In the genomic region with DNA sequence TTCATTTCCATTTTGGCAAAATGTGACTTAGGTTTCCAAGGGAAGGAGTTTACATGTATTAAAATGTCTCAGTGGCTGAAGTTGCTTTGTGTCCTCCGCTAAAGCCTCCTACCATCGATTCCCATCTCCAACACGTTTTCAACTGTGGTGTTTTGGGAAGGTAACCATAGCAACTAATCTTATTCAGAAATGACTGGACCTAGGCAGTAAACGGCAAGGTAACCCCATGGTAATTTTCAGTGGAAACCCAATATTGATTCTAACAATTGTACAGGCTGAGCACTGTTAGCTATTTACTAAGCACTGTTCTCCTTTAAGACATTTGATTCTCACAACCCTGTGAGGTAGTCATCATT, we compare ENCODE assay signal across 20 cellular contexts. TPM values are rescaled to one million over a fixed set of nuclear protein-coding genes. Genes with fewer than 3 reads are reported as not detected.
DNase-seq lines count a peak whose midpoint lies in the region; ATAC-seq and TF ChIP-seq lines count a peak whose summit lies in the region.
"Had no signal": no experiment of that assay in that cellular context is flagged by ENCODE, and none has a peak within 500 bp of the region (broad histone marks: within the 10 kb centered on the region; RNA-seq: fewer than 3 reads in every experiment).

No MANE protein-coding gene starts in this region.

- H3K36me3 ChIP-seq in neural progenitor cell = no peaks in the 10 kb centered on the region
- no peaks in the 10 kb centered on the region for H3K36me3 ChIP-seq in aorta (ENCODE audit: control insufficient read depth in 1 of 2, insufficient read depth in 2 of 2, low read length in 1 of 2)

- H3K4me3 Mint-ChIP-seq in brain = peak overlapping the region in 3 of 5 experiments; percentile 18 to 78 (median 66)
- no peak overlapping the region for H3K4me3 Mint-ChIP-seq in neural progenitor cell

- no peaks in the 10 kb centered on the region for H3K79me2 ChIP-seq in neural progenitor cell (ENCODE audit: low read depth)

- H3F3A ChIP-seq in neural progenitor cell (ENCODE audit: low read depth) = no peaks in the 10 kb centered on the region

- H4K20me1 ChIP-seq in neural progenitor cell (ENCODE audit: low read depth) = no peaks in the 10 kb centered on the region

- H3K9ac ChIP-seq in neural progenitor cell = no peak overlapping the region
- H3K9ac ChIP-seq: GM23248, SK-N-SH had no signal

- intact Hi-C loops in aorta (cut with DNase I) = loop anchor here (2.0 to 10.0 kb wide), 3 partner anchors 181 to 673 kb away; no protein-coding TSS in a partner anchor

- H3K4me1 ChIP-seq in neural progenitor cell = peaks cover 4% of the 10 kb centered on the region
- no peaks in the 10 kb centered on the region for H3K4me1 ChIP-seq in aorta (ENCODE audit: control insufficient read depth in 1 of 2, insufficient read depth in 2 of 2, low read length in 2 of 2)
- H3K4me1 ChIP-seq: BE2C, Caco-2 had no signal

- H3K27ac ChIP-seq in neural progenitor cell = no peak overlapping the region
- H3K27ac ChIP-seq in aorta (ENCODE audit: low read depth in 1 of 2, low read length in 2 of 2) = no peak overlapping the region
- H3K27ac ChIP-seq: GM23248 had no signal

- no peak for TF ChIP-seq CTCF in brain (conservative IDR thresholded peaks at IDR 0.05)
- TF ChIP-seq CTCF in neural progenitor cell (IDR thresholded peaks at IDR 0.05) = no peak

- no peak overlapping the region for H2AFZ ChIP-seq in neural progenitor cell (replicated peaks)

- 74 to 76% methylated on average over 4 of the region's 4 CpGs for WGBS in aorta, 2 donors

- H3K27me3 Mint-ChIP-seq in brain = peaks cover 3% of the 10 kb centered on the region
- no peaks in the 10 kb centered on the region for H3K27me3 Mint-ChIP-seq in neural progenitor cell (ENCODE audit: insufficient read depth, low read depth)
- H3K27me3 Mint-ChIP-seq: CD4-positive, alpha-beta T cell; T-cell had no signal

- no peaks in the 10 kb centered on the region for H3K9me3 ChIP-seq in neural progenitor cell (ENCODE audit: low read depth)
- H3K9me3 ChIP-seq in aorta (ENCODE audit: control insufficient read depth, low read length) = no peaks in the 10 kb centered on the region
- H3K9me3 ChIP-seq: BE2C, Caco-2, SK-N-SH had no signal

- DNase-seq in NCI-H748 (lab: John Stamatoyannopoulos, UW; ENCODE audit: unreplicated experiment) = peak; percentile 50
- DNase-seq in NCI-H748 treated with DMSO at 0.1 percent for 48 hours (lab: John Stamatoyannopoulos, UW) = no peak
- peak; percentile 67 for DNase-seq in NCI-H2227 (lab: John Stamatoyannopoulos, UW; ENCODE audit: unreplicated experiment)
- DNase-seq in neural progenitor cell (ENCODE audit: low spot score) = peak; percentile 24
- DNase-seq in aorta = no peak
- no peak for DNase-seq in SHP77 (lab: John Stamatoyannopoulos, UW)
- DNase-seq: BE2C; Caco-2; CD4-positive, alpha-beta T cell; GM23248; NCI-H1092; NCI-H1436 treated with DMSO at 0.1 percent for 48 hours; NCI-H2029; NCI-H2171 treated with DMSO at 0.1 percent for 48 hours; NCI-H524 treated with DMSO at 0.1 percent for 48 hours; SHP77 treated with DMSO at 0.1 percent for 48 hours; T-cell had no signal

- H3K27ac Mint-ChIP-seq in brain (peak overlapping the region in 4 of 5 experiments; percentile 73 to 93 (median 86)), neural progenitor cell (no peak overlapping the region)

- H3K4me2 ChIP-seq in neural progenitor cell = no peak overlapping the region
- H3K4me2 ChIP-seq: SK-N-SH had no signal

- H3K36me3 Mint-ChIP-seq in brain = no peaks in the 10 kb centered on the region
- H3K36me3 Mint-ChIP-seq in neural progenitor cell = no peaks in the 10 kb centered on the region

- H3K4me1 Mint-ChIP-seq in brain = peaks cover 40% of the 10 kb centered on the region
- peaks cover 36% of the 10 kb centered on the region for H3K4me1 Mint-ChIP-seq in neural progenitor cell

- H3K27me3 ChIP-seq in neural progenitor cell (no peaks in the 10 kb centered on the region), aorta (ENCODE audit: control insufficient read depth in 1 of 2, insufficient read depth in 2 of 2, low read length in 1 of 2) (no peaks in the 10 kb centered on the region)
- H3K27me3 ChIP-seq: BE2C had no signal

- no peak overlapping the region for H3K4me3 ChIP-seq in neural progenitor cell
- H3K4me3 ChIP-seq in aorta (ENCODE audit: low read length in 2 of 2) = no peak overlapping the region
- H3K4me3 ChIP-seq: GM23248 had no signal

- no peaks in the 10 kb centered on the region for H3K9me3 Mint-ChIP-seq in brain
- no peaks in the 10 kb centered on the region for H3K9me3 Mint-ChIP-seq in neural progenitor cell
- H3K9me3 Mint-ChIP-seq: CD4-positive, alpha-beta T cell; T-cell had no signal

- no peak for ATAC-seq in aorta (ENCODE audit: low FRiP score)
- no peak for ATAC-seq in GM19328 (IDR thresholded peaks at IDR 0.05; ENCODE audit: unreplicated experiment)

RNA-seq across cellular contexts. Expression of a gene that starts 36.0 kb away (rescaled TPM):
- 7.0 TPM for polyA plus RNA-seq in brain (ENCODE audit: insufficient read depth, low read depth, low replicate concordance)
- total RNA-seq in neural progenitor cell (ENCODE audit: low replicate concordance) = 32.7 and 39.0 TPM in 2 replicates
- total RNA-seq in aorta = 10 to 100 TPM; 19.6 to 20.6 TPM
- 10 to 100 TPM in 1 of 2 donors, 1 to 10 TPM in 1; 8.9 to 11.4 TPM for polyA plus RNA-seq in aorta

RNA-seq across cellular contexts. Expression of a gene that starts 36.3 kb away (rescaled TPM):
- polyA plus RNA-seq in brain (ENCODE audit: insufficient read depth, low read depth, low replicate concordance) (3.3 TPM), aorta (1 to 10 TPM; 1.0 to 1.6 TPM)
- total RNA-seq in neural progenitor cell (ENCODE audit: low replicate concordance) (3.7 and 3.9 TPM in 2 replicates), aorta (under 1 TPM; 0.29 to 0.93 TPM)

Comparison
In these comparisons a context has a peak if more than half of its experiments do, and no peak if none do; other contexts are left out.
1. DNase-seq: peak in NCI-H748 (single experiment), NCI-H2227 (single experiment) and neural progenitor cell (single experiment); none in NCI-H748 treated with DMSO at 0.1 percent for 48 hours (single experiment), aorta (0 of 2) and SHP77 (0 of 2).